ENCODE assay signal across 1 cellular context in genomic region chr4:123638834-123639233, GRCh38.
TF ChIP-seq lines count a peak whose summit lies in the region.

No MANE protein-coding gene starts in this region.

TF ChIP-seq in HepG2, 621 proteins besides CTCF, POLR2A, EP300 and RAD21 (continued from another document):
- TF ChIP-seq AFF4 (CRISPR knock-in tag; IDR thresholded peaks at IDR 0.05), result no peak
- TF ChIP-seq ZMYM4 (CRISPR knock-in tag; IDR thresholded peaks at IDR 0.05), result peak; percentile 24; the same call in 1 of the 2 replicates
